In the genomic region with DNA sequence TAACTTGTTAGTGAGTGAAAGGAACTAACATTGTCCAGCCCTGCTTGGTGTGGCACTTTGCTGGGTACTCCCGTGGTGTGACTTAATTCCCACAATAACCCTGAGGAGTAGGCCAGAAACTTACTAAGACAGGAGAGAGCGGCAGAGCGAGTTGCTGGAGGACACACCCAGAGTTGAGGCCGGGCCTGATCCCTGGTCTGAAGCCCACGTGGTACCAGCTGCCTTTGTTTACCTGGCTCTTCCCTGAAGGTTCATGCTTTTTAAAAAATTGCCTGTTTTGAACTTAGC, we compare ENCODE assay signal across 8 cellular contexts. TPM values are rescaled to one million over a fixed set of nuclear protein-coding genes. Genes with fewer than 3 reads are reported as not detected.
DNase-seq lines count a peak whose midpoint lies in the region; TF ChIP-seq lines count a peak whose summit lies in the region.

No MANE protein-coding gene starts in this region.

- H3K27ac ChIP-seq in breast epithelium = peak overlapping the region; percentile 88 to 96
- peak overlapping the region; percentile 94 for H3K27ac ChIP-seq in layer of hippocampus (ENCODE audit: low read depth, low read length)

- no peaks in the 10 kb centered on the region for H3K9me3 ChIP-seq in breast epithelium

- H3K36me3 ChIP-seq in breast epithelium = no peaks in the 10 kb centered on the region

- H3K27me3 ChIP-seq in breast epithelium = no peaks in the 10 kb centered on the region
- no peaks in the 10 kb centered on the region for H3K27me3 ChIP-seq in layer of hippocampus (ENCODE audit: control insufficient read depth, insufficient read depth, low read length)

- DNase-seq in SIG-M5 treated with dmso at 0.1 percent for 504 hours (lab: John Stamatoyannopoulos, UW; ENCODE audit: unreplicated experiment) (peak; percentile 46), SIG-M5 (lab: John Stamatoyannopoulos, UW) (no peak), NCI-H446 treated with DMSO at 0.1 percent for 48 hours (lab: John Stamatoyannopoulos, UW) (peak; percentile 4), breast epithelium (ENCODE audit: low spot score in 2 of 2) (no peak), superior temporal gyrus (ENCODE audit: extremely low spot score) (peak; percentile 63), cerebellar nuclear complex (lab: John Stamatoyannopoulos, UW) (no peak), HT-29 (ENCODE audit: low spot score) (no peak)

- peak overlapping the region; percentile 91 to 98 (median 94) for H3K4me3 ChIP-seq in breast epithelium

- peaks cover 0 to 15% of the 10 kb centered on the region in 2 donors for H3K4me1 ChIP-seq in breast epithelium

- intact Hi-C loops in breast epithelium (cut with DNase I; ENCODE audit: low total_unique reads) = no loop called here

- no peak for TF ChIP-seq CTCF in breast epithelium (IDR thresholded peaks at IDR 0.05)

- no peak for TF ChIP-seq POLR2A in breast epithelium (IDR thresholded peaks at IDR 0.05)

RNA-seq across cellular contexts. Expression of gene MPST, which starts 0.6 kb away (rescaled TPM):
- 100 to 1,000 TPM in 2 of 3 donors, 10 to 100 TPM in 1; 72.0 to 175 (median 113) TPM for total RNA-seq in breast epithelium
- total RNA-seq in HT-29 (2014; rRNA removed; shearing (Covaris generic)) = 211 and 220 TPM in 2 replicates

RNA-seq across cellular contexts. Expression of gene TST, which starts 0.9 kb away (rescaled TPM):
- total RNA-seq in breast epithelium = 10 to 100 TPM; 51.1 to 68.0 (median 60.2) TPM
- 165 and 167 TPM in 2 replicates for total RNA-seq in HT-29 (2014; rRNA removed; shearing (Covaris generic))

RNA-seq across cellular contexts. Expression of gene KCTD17, which starts 31.4 kb away (rescaled TPM):
- total RNA-seq in breast epithelium = 10 to 100 TPM in 2 of 3 donors, 1 to 10 TPM in 1; 8.2 to 17.4 (median 11.1) TPM
- total RNA-seq in HT-29 (2014; rRNA removed; shearing (Covaris generic)) = 5.5 and 11.1 TPM in 2 replicates

Comparison
In these comparisons a context has a peak if more than half of its experiments do, and no peak if none do; other contexts are left out.
1. DNase-seq: peak in SIG-M5 treated with dmso at 0.1 percent for 504 hours (single experiment), NCI-H446 treated with DMSO at 0.1 percent for 48 hours (single experiment) and superior temporal gyrus (single experiment); none in SIG-M5 (single experiment), breast epithelium (0 of 2), cerebellar nuclear complex (0 of 2) and HT-29 (single experiment).